ENCODE assay signal across 1 cellular context in genomic region chr6:43916924-43917877, GRCh38.
TF ChIP-seq lines count a peak whose summit lies in the region.

No MANE protein-coding gene starts in this region.

TF ChIP-seq in HepG2, 621 proteins besides CTCF, POLR2A, EP300 and RAD21 (continued from another document and continues in another):
- TF ChIP-seq ELF1 (CRISPR knock-in tag; IDR thresholded peaks at IDR 0.05) (peak; percentile 53; the same call in 1 of the 2 replicates), TEAD3 (CRISPR knock-in tag; optimal IDR thresholded peaks at IDR 0.05; ENCODE audit: borderline replicate concordance) (peak; percentile 63), AKNA (CRISPR knock-in tag; IDR thresholded peaks at IDR 0.05; ENCODE audit: borderline replicate concordance) (no peak), SP4 (CRISPR knock-in tag; IDR thresholded peaks at IDR 0.05) (peak; percentile 65; the same call in 1 of the 2 replicates), GLI4 (CRISPR knock-in tag; IDR thresholded peaks at IDR 0.05; ENCODE audit: borderline replicate concordance) (no peak), ZNF598 (CRISPR knock-in tag; IDR thresholded peaks at IDR 0.05; ENCODE audit: borderline replicate concordance) (no peak; the same call in 1 of the 2 replicates), PAXIP1 (CRISPR knock-in tag; conservative IDR thresholded peaks at IDR 0.05) (peak; percentile 99), MXI1 (IDR thresholded peaks at IDR 0.05; ENCODE audit: borderline replicate concordance, low read depth, low read length) (peak; percentile 33; the same call in 1 of the 3 replicates), ARHGAP35 (CRISPR knock-in tag; IDR thresholded peaks at IDR 0.05; ENCODE audit: borderline replicate concordance) (no peak), ZNF160 (CRISPR knock-in tag; IDR thresholded peaks at IDR 0.05) (0 out of 2 replicates have a peak, but pooled peaks have one; percentile 18), ZNF124 (CRISPR knock-in tag; IDR thresholded peaks at IDR 0.05) (no peak), RBFOX2 (IDR thresholded peaks at IDR 0.05; ENCODE audit: low read depth, low read length) (no peak), ZNF513 (CRISPR knock-in tag; conservative IDR thresholded peaks at IDR 0.05) (no peak), CHCHD3 (CRISPR knock-in tag; IDR thresholded peaks at IDR 0.05) (no peak), FOSL1 (CRISPR knock-in tag; IDR thresholded peaks at IDR 0.05; ENCODE audit: borderline replicate concordance) (no peak), DNMT3B (CRISPR knock-in tag; conservative IDR thresholded peaks at IDR 0.05) (no peak), ZNF33B (CRISPR knock-in tag; IDR thresholded peaks at IDR 0.05) (peak; percentile 78; the same call in 1 of the 2 replicates), RFX1 (IDR thresholded peaks at IDR 0.05) (peak; percentile 29; the same call in 1 of the 2 replicates), ZNF788 (CRISPR knock-in tag; IDR thresholded peaks at IDR 0.05; ENCODE audit: borderline replicate concordance) (0 out of 2 replicates have a peak, but pooled peaks have one; percentile 15), SRSF4 (IDR thresholded peaks at IDR 0.05; ENCODE audit: low read depth, low read length, poor library complexity, severe bottlenecking) (no peak), YEATS4 (CRISPR knock-in tag; IDR thresholded peaks at IDR 0.05; ENCODE audit: borderline replicate concordance) (peak; percentile 54; the same call in 1 of the 2 replicates), RAD51 (IDR thresholded peaks at IDR 0.05; ENCODE audit: borderline replicate concordance) (no peak), LRRFIP1 (CRISPR knock-in tag; conservative IDR thresholded peaks at IDR 0.05) (no peak; the same call in 1 of the 2 replicates), ELK4 (CRISPR knock-in tag; IDR thresholded peaks at IDR 0.05; ENCODE audit: borderline replicate concordance) (no peak), MAFG (CRISPR knock-in tag; IDR thresholded peaks at IDR 0.05) (no peak), ARID5B (CRISPR knock-in tag; IDR thresholded peaks at IDR 0.05) (peak; percentile 90), ZNF207 (IDR thresholded peaks at IDR 0.05; ENCODE audit: borderline replicate concordance) (no peak), ZNF556 (CRISPR knock-in tag; IDR thresholded peaks at IDR 0.05; ENCODE audit: borderline replicate concordance) (peak; percentile 89; the same call in 1 of the 2 replicates), THYN1 (CRISPR knock-in tag; IDR thresholded peaks at IDR 0.05; ENCODE audit: borderline replicate concordance, low read depth) (no peak), ZNF275 (CRISPR knock-in tag; IDR thresholded peaks at IDR 0.05; ENCODE audit: borderline replicate concordance) (no peak), BHLHE40 (IDR thresholded peaks at IDR 0.05; ENCODE audit: low read length) (peak; percentile 35; the same call in 1 of the 2 replicates), ZBTB33 (CRISPR knock-in tag; IDR thresholded peaks at IDR 0.05) (no peak; the same call in 1 of the 2 replicates)
